22 cellular contexts compared by ENCODE assay signal in genomic region chr7:38728145-38728544, GRCh38.
DNase-seq lines count a peak whose midpoint lies in the region; ATAC-seq and TF ChIP-seq lines count a peak whose summit lies in the region.
"Had no signal": no experiment of that assay in that cellular context is flagged by ENCODE, and none has a peak within 500 bp of the region (broad histone marks: within the 10 kb centered on the region; RNA-seq: fewer than 3 reads in every experiment).

No MANE protein-coding gene starts in this region.

- ATAC-seq in HG03439 (IDR thresholded peaks at IDR 0.05; ENCODE audit: unreplicated experiment), result no peak
- ATAC-seq: mucosa of descending colon; stimulated activated memory B cell treated with anti-CD40 and anti-IgM and Interleukin-4, amounts not matched to agents 10 μg/mL and 1 μg/mL and 100 μg/mL, for 72 hours; T-helper 17 cell had no signal

- peak; percentile 3 for DNase-seq in ELF-1 (ENCODE audit: low read depth, low spot score)
- peak; percentile 22 for DNase-seq in MG63
- peak; percentile 23 for DNase-seq in epithelial cell of proximal tubule (ENCODE audit: low read depth)
- DNase-seq in myocyte (ENCODE audit: low read depth), result peak; percentile 82
- no peak for DNase-seq in T-helper 9 cell
- no peak for DNase-seq in GDM1 (lab: John Stamatoyannopoulos, UW)
- DNase-seq: activated CD4-positive, alpha-beta T cell treated with anti-CD3 and anti-CD28 coated beads, Interleukin-2, amount 50 U/mL, for 4 hours; activated gamma-delta T cell treated with Interleukin-2 at 50 U/mL for 16 hours; amniotic stem cell; DND-41; left ventricle myocardium inferior; mucosa of descending colon; NCI-H1048; NCI-H2081; Peyer's patch; stimulated activated CD4-positive, alpha-beta T cell treated with anti-CD3 and anti-CD28 coated beads, Interleukin-1b, Interleukin-23, amount 100 ng/mL, for 48 hours; T-helper 17 cell; testis; WERI-Rb-1 had no signal

- no peak for TF ChIP-seq CTCF in epithelial cell of proximal tubule (conservative IDR thresholded peaks at IDR 0.05; ENCODE audit: low read depth, low read length)

- H3K27me3 ChIP-seq in MG63, result no peaks in the 10 kb centered on the region
- H3K27me3 ChIP-seq: esophagus muscularis mucosa, Peyer's patch, testis had no signal

- H3K4me3 ChIP-seq in MG63 (no peak overlapping the region), epithelial cell of proximal tubule (ENCODE audit: low read depth, low read length) (no peak overlapping the region)
- H3K4me3 ChIP-seq: esophagus muscularis mucosa, left ventricle myocardium inferior, mucosa of descending colon, Peyer's patch, testis had no signal

- H3K9me3 ChIP-seq in MG63, result no peaks in the 10 kb centered on the region
- H3K9me3 ChIP-seq: esophagus muscularis mucosa, left ventricle myocardium inferior, mucosa of descending colon, Peyer's patch, testis had no signal

- no peaks in the 10 kb centered on the region for H3K36me3 ChIP-seq in MG63
- H3K36me3 ChIP-seq: WERI-Rb-1 had no signal

Comparison
In these comparisons a context has a peak if more than half of its experiments do, and no peak if none do; other contexts are left out.
1. DNase-seq: peak in ELF-1 (single experiment), MG63 (single experiment), epithelial cell of proximal tubule (single experiment) and myocyte (single experiment); none in T-helper 9 cell (single experiment) and GDM1 (single experiment).